Comparison of ENCODE assay signal across 28 cellular contexts in the genomic region with DNA sequence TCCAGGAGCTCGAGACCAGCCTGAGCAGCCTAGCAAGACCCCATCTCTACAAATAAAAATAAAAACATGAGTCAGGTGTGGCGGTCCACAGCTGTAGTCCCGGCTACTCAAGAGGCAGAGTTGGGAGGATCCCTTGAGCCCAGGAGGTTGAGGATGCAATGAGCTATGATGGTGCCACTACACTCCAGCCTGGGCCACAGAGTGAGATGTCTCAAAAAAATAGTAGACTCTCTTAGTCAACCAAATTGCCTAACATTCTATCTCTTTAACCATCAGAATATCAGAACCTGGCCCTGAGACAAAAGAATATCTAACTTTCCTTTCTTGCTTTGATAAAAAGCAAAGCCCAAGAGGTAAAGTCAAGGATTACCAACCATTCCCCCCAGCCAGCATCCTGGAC.
"Had no signal": no experiment of that assay in that cellular context is flagged by ENCODE, and none has a peak within 500 bp of the region (broad histone marks: within the 10 kb centered on the region; RNA-seq: fewer than 3 reads in every experiment).

No MANE protein-coding gene starts in this region.

- H3K27me3 ChIP-seq: colonic mucosa, dorsolateral prefrontal cortex, gastrocnemius medialis, gastroesophageal sphincter, heart left ventricle, heart right ventricle had no signal

- FAIRE-seq: colon, endometrium, endothelial cell of umbilical vein, frontal cortex had no signal

- H3K27ac ChIP-seq: colonic mucosa, coronary artery, dorsolateral prefrontal cortex, epithelial cell of prostate, esophagus muscularis mucosa, esophagus squamous epithelium, foreskin keratinocyte, gastrocnemius medialis, gastroesophageal sphincter, heart left ventricle, heart right ventricle had no signal

- ATAC-seq: effector memory CD8-positive, alpha-beta T cell; esophagus mucosa; foreskin keratinocyte; gastrocnemius medialis; gastroesophageal sphincter; heart left ventricle; heart right ventricle had no signal

- H3K9me3 ChIP-seq: colonic mucosa, esophagus muscularis mucosa, esophagus squamous epithelium, gastrocnemius medialis, heart left ventricle had no signal

- H3K36me3 ChIP-seq: colonic mucosa, esophagus muscularis mucosa, esophagus squamous epithelium, gastrocnemius medialis, gastroesophageal sphincter, heart left ventricle, heart right ventricle had no signal

- H3K4me3 ChIP-seq: colonic mucosa, coronary artery, dorsolateral prefrontal cortex, esophagus muscularis mucosa, esophagus squamous epithelium, gastrocnemius medialis, gastroesophageal sphincter, heart left ventricle, heart right ventricle had no signal

- H3K4me1 ChIP-seq: colonic mucosa, esophagus squamous epithelium, foreskin keratinocyte, gastrocnemius medialis, gastroesophageal sphincter had no signal

- DNase-seq: colonic mucosa; cortex of kidney; dermis blood vessel endothelial cell; dorsolateral prefrontal cortex; effector CD4-positive, alpha-beta T cell; effector CD8-positive, alpha-beta T cell; effector memory CD4-positive, alpha-beta T cell; effector memory CD8-positive, alpha-beta T cell; endodermal cell; erythroblast; esophagus squamous epithelium; foreskin fibroblast; foreskin keratinocyte; foreskin melanocyte; gastrocnemius medialis; glutamatergic neuron; head of caudate nucleus; heart left ventricle; heart right ventricle had no signal
